Comparison of ENCODE assay signal across 8 cellular contexts in genomic region chr17:36486204-36487194, GRCh38. TPM values are rescaled to one million over a fixed set of nuclear protein-coding genes. Genes with fewer than 3 reads are reported as not detected.
A peak's percentile ranks its signal among the peaks of the same experiment; 100 is the strongest.
DNase-seq lines count a peak whose midpoint lies in the region; ATAC-seq lines count a peak whose summit lies in the region.

Gene ZNHIT3, plus strand, starts transcription at chr17:36486681. Its CDS starts 19 bp downstream, at chr17:36486700.

- no CpG with 5 or more reads among the region's 73 CpGs for whole genome bisulfite sequencing in mesendoderm (ENCODE audit: extremely low coverage, insufficient coverage, low lambda C conversion rate)

- H3K27ac ChIP-seq in mesendoderm (ENCODE audit: low read depth, low read length): no peak within 1 kb of the TSS

- H2BK120ac ChIP-seq in mesendoderm (ENCODE audit: low read depth, low read length): no peak within 1 kb of the TSS

- peak within 1 kb of the TSS; percentile 90 for H3K4me2 ChIP-seq in mesendoderm (ENCODE audit: low read length)

- H3K36me3 ChIP-seq in endocrine pancreas (ENCODE audit: control insufficient read depth, insufficient read depth, low read length): no peaks in the 10 kb centered on the region
- H3K36me3 ChIP-seq in mesendoderm (ENCODE audit: control insufficient read depth, insufficient read depth, low read length): no peaks in the 10 kb centered on the region

- H3K4me3 ChIP-seq in endocrine pancreas (ENCODE audit: control insufficient read depth, insufficient read depth, low read length) (peak within 1 kb of the TSS; percentile 97), mesendoderm (ENCODE audit: low read length) (peak within 1 kb of the TSS; percentile 75)

- DNase-seq in COR-L47 (lab: John Stamatoyannopoulos, UW) (peak; percentile 95), HUDEP-2 (lab: John Stamatoyannopoulos, UW; ENCODE audit: unreplicated experiment in 76 of 76) (peak in 73 of 76 experiments; percentile 24 to 94 (median 82)), NOMO-1 treated with dmso at 0.1 percent for 144 hours (lab: John Stamatoyannopoulos, UW; ENCODE audit: unreplicated experiment) (peak; percentile 90), mesendoderm (peak; percentile 98)
- peak; percentile 66 to 72 (median 68) for DNase-seq in activated CD8-positive, alpha-beta memory T cell treated with anti-CD3 and anti-CD28 coated beads for 48 hours (ENCODE audit: low read depth in 2 of 3, low spot score in 2 of 3)
- DNase-seq in stimulated activated CD8-positive, alpha-beta memory T cell treated with anti-CD3 and anti-CD28 coated beads, Interleukin-12 subunit alpha, Interleukin-12 subunit beta, amount 100 ng/mL, for 4 hours (ENCODE audit: low read depth): peak; percentile 78

- H2AK5ac ChIP-seq in mesendoderm (ENCODE audit: low read length): no peak within 1 kb of the TSS

- H4K5ac ChIP-seq in mesendoderm (ENCODE audit: low read length): no peak within 1 kb of the TSS

- H4K8ac ChIP-seq in mesendoderm (ENCODE audit: low read depth, low read length): no peak within 1 kb of the TSS

- H2BK5ac ChIP-seq in mesendoderm (ENCODE audit: low read length): no peak within 1 kb of the TSS

- no peaks in the 10 kb centered on the region for H3K9me3 ChIP-seq in endocrine pancreas (ENCODE audit: control insufficient read depth, low read length)

- no peak within 1 kb of the TSS for H3K4ac ChIP-seq in mesendoderm (ENCODE audit: low read depth, low read length)

- H3K56ac ChIP-seq in mesendoderm (ENCODE audit: low read length): peak within 1 kb of the TSS; percentile 83

- no peak within 1 kb of the TSS for H3K23ac ChIP-seq in mesendoderm (ENCODE audit: low read length)

- peaks cover 8% of the 10 kb centered on the region for H3K79me1 ChIP-seq in mesendoderm (ENCODE audit: low read length)

- H2BK15ac ChIP-seq in mesendoderm (replicated peaks; ENCODE audit: low read depth): no peak within 1 kb of the TSS

- H3K4me1 ChIP-seq in endocrine pancreas (ENCODE audit: control insufficient read depth, insufficient read depth, low read length) (no peaks in the 10 kb centered on the region), mesendoderm (ENCODE audit: control insufficient read depth, low read depth, low read length) (no peaks in the 10 kb centered on the region)

- peaks cover 7% of the 10 kb centered on the region for H3K27me3 ChIP-seq in endocrine pancreas (ENCODE audit: control insufficient read depth, insufficient read depth, low read length)
- H3K27me3 ChIP-seq in mesendoderm (ENCODE audit: insufficient read depth, low read length, poor library complexity): no peaks in the 10 kb centered on the region

- peak; percentile 88 for ATAC-seq in GM21390 (IDR thresholded peaks at IDR 0.05; ENCODE audit: unreplicated experiment)

- peak within 1 kb of the TSS; percentile 84 for H3K9ac ChIP-seq in endocrine pancreas (ENCODE audit: control insufficient read depth, insufficient read depth, low read length)
- peak within 1 kb of the TSS; percentile 83 for H3K9ac ChIP-seq in mesendoderm (ENCODE audit: low read length)

- peaks cover 13% of the 10 kb centered on the region for H3K79me2 ChIP-seq in mesendoderm (ENCODE audit: control insufficient read depth, insufficient read depth, low read length)

- peak within 1 kb of the TSS; percentile 21 for H3K18ac ChIP-seq in mesendoderm (ENCODE audit: low read length)

RNA-seq across cellular contexts. Expression of gene ZNHIT3, which starts in this region (rescaled TPM):
- 71.6 TPM for polyA plus RNA-seq in mesendoderm (2013, experiment 1 of 2)
- 69.6 TPM for polyA plus RNA-seq in mesendoderm (2013, experiment 2 of 2)
